In the genomic region with DNA sequence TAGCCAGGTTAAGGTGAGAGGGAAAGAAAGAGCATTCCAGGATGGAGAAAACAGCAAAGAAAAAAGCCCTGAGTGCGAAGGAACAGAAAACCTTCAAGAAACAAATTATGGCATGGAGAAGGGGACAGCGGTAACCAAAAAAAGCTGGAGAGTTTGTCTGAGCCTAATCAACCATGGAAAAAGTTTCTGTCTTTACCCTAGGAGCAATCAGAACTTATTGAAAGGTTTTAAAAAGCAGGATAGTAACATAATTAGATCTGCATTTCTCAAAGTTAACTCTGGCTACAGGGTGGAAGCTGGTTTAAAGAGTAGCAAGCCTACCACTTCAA, we compare ENCODE assay signal across 12 cellular contexts. TPM values are rescaled to one million over a fixed set of nuclear protein-coding genes. Genes with fewer than 3 reads are reported as not detected.
DNase-seq lines count a peak whose midpoint lies in the region; ATAC-seq, FAIRE-seq and TF ChIP-seq lines count a peak whose summit lies in the region.
"Had no signal": no experiment of that assay in that cellular context is flagged by ENCODE, and none has a peak within 500 bp of the region (broad histone marks: within the 10 kb centered on the region; RNA-seq: fewer than 3 reads in every experiment).

No MANE protein-coding gene starts in this region.

- H3K4me1 ChIP-seq in HepG2 (ENCODE audit: insufficient read depth, low read length): peaks cover 82% of the 10 kb centered on the region
- peaks cover 0 to 10% (median 2%) of the 10 kb centered on the region in 4 donors for H3K4me1 ChIP-seq in right lobe of liver
- peaks cover 11% of the 10 kb centered on the region for H3K4me1 ChIP-seq in upper lobe of right lung
- peaks cover 7 to 9% of the 10 kb centered on the region in 2 donors for H3K4me1 ChIP-seq in naive thymus-derived CD4-positive, alpha-beta T cell (ENCODE audit: control insufficient read depth in 2 of 2, insufficient read depth in 2 of 2, low read length in 2 of 2)

- intact Hi-C loops in HepG2 (cut with micrococcal nuclease; ENCODE audit: unreplicated experiment): loop anchor here (1.0 to 10.0 kb wide), 4 partner anchors 70 to 476 kb away; no protein-coding TSS in a partner anchor
- intact Hi-C loops in right lobe of liver (cut with DNase I): no loop called here
- intact Hi-C loops in activated B cell treated with CpG ODN at 0.5 μM for 24 hours (cut with micrococcal nuclease): loop anchor here (1.0 to 5.0 kb wide), 6 partner anchors 93 to 569 kb away; a partner anchor contains a TSS
- intact Hi-C loops in upper lobe of right lung (cut with DNase I): no loop called here
- intact Hi-C loops in naive thymus-derived CD4-positive, alpha-beta T cell (cut with micrococcal nuclease): loop anchor here (1.0 to 10.0 kb wide), 5 partner anchors 286 to 947 kb away; a partner anchor contains a TSS

- H3K9me3 Mint-ChIP-seq in activated B cell treated with CpG ODN at 0.5 μM for 24 hours (no peaks in the 10 kb centered on the region), neural crest cell (no peaks in the 10 kb centered on the region)
- H3K9me3 Mint-ChIP-seq in naive thymus-derived CD4-positive, alpha-beta T cell: no peaks in the 10 kb centered on the region

- H3K4me1 Mint-ChIP-seq in activated B cell treated with CpG ODN at 0.5 μM for 24 hours (peaks cover 26% of the 10 kb centered on the region), neural crest cell (peaks cover 46% of the 10 kb centered on the region)
- peaks cover 6 to 30% (median 22%) of the 10 kb centered on the region in 7 donors for H3K4me1 Mint-ChIP-seq in naive thymus-derived CD4-positive, alpha-beta T cell

- H3K27me3 ChIP-seq in HepG2 (ENCODE audit: control insufficient read depth in 1 of 2, insufficient read depth in 2 of 2, low read length in 2 of 2) (no peaks in the 10 kb centered on the region), right lobe of liver (no peaks in the 10 kb centered on the region), upper lobe of right lung (no peaks in the 10 kb centered on the region)
- no peaks in the 10 kb centered on the region for H3K27me3 ChIP-seq in naive thymus-derived CD4-positive, alpha-beta T cell (ENCODE audit: control insufficient read depth in 2 of 2, insufficient read depth in 2 of 2, low read length in 2 of 2)
- H3K27me3 ChIP-seq: MG63 had no signal

- H3K36me3 ChIP-seq in HepG2 (replicated peaks in 1 of 2; ENCODE audit: control insufficient read depth in 1 of 2, insufficient read depth in 2 of 2, low read length in 2 of 2) (no peaks in the 10 kb centered on the region), right lobe of liver (no peaks in the 10 kb centered on the region), upper lobe of right lung (no peaks in the 10 kb centered on the region)
- no peaks in the 10 kb centered on the region for H3K36me3 ChIP-seq in naive thymus-derived CD4-positive, alpha-beta T cell (ENCODE audit: control insufficient read depth in 2 of 3, insufficient read depth in 3 of 3, low read length in 3 of 3)
- H3K36me3 ChIP-seq: MG63 had no signal

- H3K9me3 ChIP-seq in HepG2 (ENCODE audit: low read length): no peaks in the 10 kb centered on the region
- no peaks in the 10 kb centered on the region for H3K9me3 ChIP-seq in right lobe of liver
- no peaks in the 10 kb centered on the region for H3K9me3 ChIP-seq in upper lobe of right lung
- no peaks in the 10 kb centered on the region for H3K9me3 ChIP-seq in naive thymus-derived CD4-positive, alpha-beta T cell (ENCODE audit: control insufficient read depth in 2 of 3, low read length in 3 of 3)
- H3K9me3 ChIP-seq: MG63 had no signal

- DNase-seq in HepG2 (ENCODE audit: low spot score): no peak
- DNase-seq in right lobe of liver: no peak
- no peak for DNase-seq in activated B cell treated with CpG ODN at 0.5 μM for 24 hours
- no peak for DNase-seq in neural crest cell (ENCODE audit: low read depth, low spot score)
- DNase-seq in upper lobe of right lung: no peak
- no peak for DNase-seq in RKO (ENCODE audit: low spot score)
- DNase-seq in naive thymus-derived CD4-positive, alpha-beta T cell: no peak
- DNase-seq: NCI-H1417 treated with DMSO at 0.1 percent for 48 hours had no signal

- in situ Hi-C loops in HepG2 (cut with HindIII; ENCODE audit: extremely low pct_ligation_motif_present, low pct_unique_long_range_greater_than_20kb): loop anchor here (5.0 to 10.0 kb wide), 3 partner anchors 192 to 466 kb away; a partner anchor contains a TSS

- H3K27ac Mint-ChIP-seq in activated B cell treated with CpG ODN at 0.5 μM for 24 hours (peak overlapping the region; percentile 44), neural crest cell (ENCODE audit: unreplicated experiment) (no peak overlapping the region)
- peak overlapping the region in 2 of 9 donors; percentile 28 to 40 for H3K27ac Mint-ChIP-seq in naive thymus-derived CD4-positive, alpha-beta T cell

- no peak for FAIRE-seq in HepG2 (lab: Jason Lieb, UNC)

- 59% methylated on average over 2 of the region's 2 CpGs for WGBS in HepG2 (ENCODE audit: low lambda C conversion rate)
- 52% methylated on average over 2 of the region's 2 CpGs for WGBS in right lobe of liver (ENCODE audit: insufficient coverage, low coverage, low lambda C conversion rate, missing lambda C conversion rate)

- no peak overlapping the region for H3K4me3 Mint-ChIP-seq in activated B cell treated with CpG ODN at 0.5 μM for 24 hours
- H3K4me3 Mint-ChIP-seq in neural crest cell: peak overlapping the region; percentile 86
- H3K4me3 Mint-ChIP-seq in naive thymus-derived CD4-positive, alpha-beta T cell: peak overlapping the region in 3 of 10 donors; percentile 5 to 26 (median 16)

- no peak for TF ChIP-seq RAD21 in HepG2 (CRISPR knock-in tag; IDR thresholded peaks at IDR 0.05)

- CTCF ChIA-PET in HepG2 (lab: Yijun Ruan, JAX; ENCODE audit: low intra/inter-chr PET ratio, low total read pairs): interaction anchor here (0.7 to 1.9 kb wide), 4 partner anchors 236 to 289 kb away, joined by 3 to 24 read pairs (median 12); a partner anchor contains a TSS
- CTCF ChIA-PET in activated B cell treated with CpG ODN at 0.5 μM for 24 hours (lab: Charles Lee): interaction anchor here (0.7 to 8.1 kb wide), 10 partner anchors 57 to 571 kb away, joined by 3 to 227 read pairs (median 4); a partner anchor contains a TSS
- CTCF ChIA-PET in naive thymus-derived CD4-positive, alpha-beta T cell (lab: Charles Lee): interaction anchor here (0.6 to 11.7 kb wide), 8 partner anchors 40 to 636 kb away, joined by 3 to 255 read pairs (median 4); a partner anchor contains a TSS

- H3K4me2 ChIP-seq in HepG2 (ENCODE audit: low read depth, low read length): peak overlapping the region; percentile 18; the same call in 1 of the 2 replicates
- H3K4me2 ChIP-seq: PC-9 had no signal

- H2AFZ ChIP-seq in HepG2 (ENCODE audit: low read length): no peak overlapping the region
- H2AFZ ChIP-seq: PC-9 had no signal

- peaks cover 2% of the 10 kb centered on the region for H3K36me3 Mint-ChIP-seq in activated B cell treated with CpG ODN at 0.5 μM for 24 hours (ENCODE audit: low read depth)
- no peaks in the 10 kb centered on the region for H3K36me3 Mint-ChIP-seq in neural crest cell (ENCODE audit: low read depth)
- no peaks in the 10 kb centered on the region for H3K36me3 Mint-ChIP-seq in naive thymus-derived CD4-positive, alpha-beta T cell

- BruUV-seq in HepG2 (replicated peaks; lab: Mats Ljungman, UMichigan): no TSS peak

- H3K79me2 ChIP-seq in HepG2 (ENCODE audit: insufficient read depth, low read length): no peaks in the 10 kb centered on the region

- no peak overlapping the region for H3K4me3 ChIP-seq in HepG2 (replicated peaks in 1 of 3; ENCODE audit: insufficient read depth in 1 of 3, low read depth in 2 of 3, low read length in 3 of 3)
- H3K4me3 ChIP-seq in right lobe of liver: no peak overlapping the region
- H3K4me3 ChIP-seq in upper lobe of right lung: no peak overlapping the region
- no peak overlapping the region for H3K4me3 ChIP-seq in naive thymus-derived CD4-positive, alpha-beta T cell (ENCODE audit: low read length)
- H3K4me3 ChIP-seq: MG63, PC-9 had no signal

- no peaks in the 10 kb centered on the region for H4K20me1 ChIP-seq in HepG2 (ENCODE audit: insufficient read depth, low read length)

- TF ChIP-seq EP300 in HepG2 (IDR thresholded peaks at IDR 0.05; ENCODE audit: low read depth in 2 of 2, low read length in 2 of 2) (no peak), HepG2 (CRISPR knock-in tag; IDR thresholded peaks at IDR 0.05; ENCODE audit: borderline replicate concordance) (no peak)

- TF ChIP-seq POLR2A in HepG2 (IDR thresholded peaks at IDR 0.05; ENCODE audit: insufficient read depth in 1 of 2, low read depth in 2 of 2, low read length in 2 of 2): no peak
- no peak for TF ChIP-seq POLR2A in right lobe of liver (IDR thresholded peaks at IDR 0.05)

- no peak overlapping the region for H3K27ac ChIP-seq in HepG2 (ENCODE audit: extremely low read length, insufficient read depth, low read length)
- no peak overlapping the region for H3K27ac ChIP-seq in right lobe of liver
- no peak overlapping the region for H3K27ac ChIP-seq in upper lobe of right lung
- H3K27ac ChIP-seq in naive thymus-derived CD4-positive, alpha-beta T cell (ENCODE audit: low read depth, low read length): no peak overlapping the region
- H3K27ac ChIP-seq: PC-9, RWPE1 had no signal

- TF ChIP-seq CTCF in HepG2 (CRISPR knock-in tag; IDR thresholded peaks at IDR 0.05) (no peak), right lobe of liver (IDR thresholded peaks at IDR 0.05) (no peak), activated B cell treated with CpG ODN at 0.5 μM for 24 hours (IDR thresholded peaks at IDR 0.05) (no peak), neural crest cell (conservative IDR thresholded peaks at IDR 0.05) (no peak), upper lobe of right lung (IDR thresholded peaks at IDR 0.05) (no peak)

- H3K27me3 Mint-ChIP-seq in activated B cell treated with CpG ODN at 0.5 μM for 24 hours (no peaks in the 10 kb centered on the region), neural crest cell (ENCODE audit: low read depth) (no peaks in the 10 kb centered on the region)
- H3K27me3 Mint-ChIP-seq in naive thymus-derived CD4-positive, alpha-beta T cell: no peaks in the 10 kb centered on the region

- H3K9ac ChIP-seq in HepG2 (ENCODE audit: insufficient read depth, low read depth, low read length): no peak overlapping the region

- no peak for ATAC-seq in HepG2
- no peak for ATAC-seq in right lobe of liver
- ATAC-seq in activated B cell treated with CpG ODN at 0.5 μM for 24 hours (ENCODE audit: low read depth): no peak
- ATAC-seq in upper lobe of right lung: no peak
- ATAC-seq in GM18511 (IDR thresholded peaks at IDR 0.05; ENCODE audit: unreplicated experiment): no peak
- ATAC-seq in naive thymus-derived CD4-positive, alpha-beta T cell: no peak

- POLR2A ChIA-PET in HepG2 (lab: Yijun Ruan, JAX): interaction anchor here (10.2 kb wide), 1 partner anchor 286 kb away, joined by 231 read pairs; a partner anchor contains a TSS
- POLR2A ChIA-PET in activated B cell treated with CpG ODN at 0.5 μM for 24 hours (lab: Charles Lee): interaction anchor here (1.0 to 4.8 kb wide), 7 partner anchors 39 to 571 kb away, joined by 3 to 156 read pairs (median 4); a partner anchor contains a TSS
- POLR2A ChIA-PET in naive thymus-derived CD4-positive, alpha-beta T cell (lab: Charles Lee): interaction anchor here (0.7 to 8.4 kb wide), 2 partner anchors 287 to 526 kb away, joined by 3 to 126 read pairs; a partner anchor contains a TSS

RNA-seq across cellular contexts. Expression of a gene that starts 26.1 kb away (rescaled TPM):
- total RNA-seq in HepG2 (2016; rRNA removed; fragmentation: Illumina TruSeq; extraction: Trizol) (not detected in 2 replicates), right lobe of liver (under 1 TPM in 2 of 6 experiments, not detected in 4; 0.25 to 0.56 TPM), activated B cell treated with CpG ODN at 0.5 μM for 24 hours (3.7 and 4.3 TPM in 2 replicates), neural crest cell (10.6 and 11.6 TPM in 2 replicates), upper lobe of right lung (not detected)
- total RNA-seq in HepG2 (2016; cell fraction: cytosol; rRNA removed; fragmentation: Illumina TruSeq; extraction: Trizol; ENCODE audit: low read depth): not detected in 2 replicates
- not detected in 2 replicates for total RNA-seq in HepG2 (2016; cell fraction: insoluble cytoplasmic fraction; rRNA removed; fragmentation: Illumina TruSeq; extraction: Trizol)
- not detected in 2 replicates for total RNA-seq in HepG2 (2016; cell fraction: membrane; rRNA removed; fragmentation: Illumina TruSeq; extraction: Trizol)
- total RNA-seq in HepG2 (2016; cell fraction: nucleus; rRNA removed; fragmentation: Illumina TruSeq; extraction: Trizol): not detected in 2 replicates
- not detected in 2 replicates for polyA plus RNA-seq in HepG2 (2011; rRNA removed)
- polyA plus RNA-seq in HepG2 (2011; cell fraction: cytosol; rRNA removed): not detected in 2 replicates
- polyA plus RNA-seq in HepG2 (2011; cell fraction: nucleus; rRNA removed): not detected in 2 replicates
- polyA plus RNA-seq in HepG2 (2012): 0.08 TPM in 1 of 2 replicates, not detected in the other
- polyA plus RNA-seq in HepG2 (2016; cell fraction: cytosol; fragmentation: Illumina TruSeq; extraction: Trizol; ENCODE audit: low read depth): not detected in 2 replicates
- polyA plus RNA-seq in HepG2 (2016; cell fraction: insoluble cytoplasmic fraction; fragmentation: Illumina TruSeq; extraction: Trizol; ENCODE audit: low read depth): not detected in 2 replicates
- polyA plus RNA-seq in HepG2 (2016; cell fraction: membrane; fragmentation: Illumina TruSeq; extraction: Trizol; ENCODE audit: low read depth): not detected in 2 replicates
- polyA plus RNA-seq in HepG2 (2016; cell fraction: nucleus; fragmentation: Illumina TruSeq; extraction: Trizol; ENCODE audit: insufficient read depth, low read depth): not detected in 2 replicates
- polyA minus RNA-seq in HepG2 (2011; rRNA and poly(A)+ RNA removed; ENCODE audit: low replicate concordance): 24.3 TPM in 1 of 2 replicates, not detected in the other
- polyA minus RNA-seq in HepG2 (2011; cell fraction: cytosol; rRNA and poly(A)+ RNA removed): 0.40 TPM in 1 of 2 replicates, not detected in the other
- not detected in 2 replicates for polyA minus RNA-seq in HepG2 (2011; cell fraction: nucleus; rRNA and poly(A)+ RNA removed)
- 1 to 10 TPM in 1 of 5 experiments, under 1 TPM in 4; 0.32 to 6.7 (median 0.68) TPM for total RNA-seq in naive thymus-derived CD4-positive, alpha-beta T cell
- polyA plus RNA-seq in naive thymus-derived CD4-positive, alpha-beta T cell: 1 to 10 TPM in 1 of 2 donors, under 1 TPM in 1; 0.69 to 1.0 TPM

RNA-seq across cellular contexts. Expression of a gene that starts 39.3 kb away (rescaled TPM):
- total RNA-seq in HepG2 (2016; rRNA removed; fragmentation: Illumina TruSeq; extraction: Trizol) (17.4 and 19.0 TPM in 2 replicates), right lobe of liver (1 to 10 TPM; 3.2 to 7.7 (median 4.4) TPM), activated B cell treated with CpG ODN at 0.5 μM for 24 hours (24.6 and 25.3 TPM in 2 replicates), neural crest cell (26.7 and 28.8 TPM in 2 replicates), upper lobe of right lung (8.2 TPM)
- 6.1 and 6.9 TPM in 2 replicates for total RNA-seq in HepG2 (2016; cell fraction: cytosol; rRNA removed; fragmentation: Illumina TruSeq; extraction: Trizol; ENCODE audit: low read depth)
- 17.0 and 19.2 TPM in 2 replicates for total RNA-seq in HepG2 (2016; cell fraction: insoluble cytoplasmic fraction; rRNA removed; fragmentation: Illumina TruSeq; extraction: Trizol)
- total RNA-seq in HepG2 (2016; cell fraction: membrane; rRNA removed; fragmentation: Illumina TruSeq; extraction: Trizol): 9.4 and 11.7 TPM in 2 replicates
- total RNA-seq in HepG2 (2016; cell fraction: nucleus; rRNA removed; fragmentation: Illumina TruSeq; extraction: Trizol): 18.1 and 21.7 TPM in 2 replicates
- polyA plus RNA-seq in HepG2 (2011; rRNA removed): 12.1 and 14.1 TPM in 2 replicates
- polyA plus RNA-seq in HepG2 (2011; cell fraction: cytosol; rRNA removed): 13.3 and 16.7 TPM in 2 replicates
- polyA plus RNA-seq in HepG2 (2011; cell fraction: nucleus; rRNA removed): 24.4 and 29.6 TPM in 2 replicates
- 5.6 and 7.9 TPM in 2 replicates for polyA plus RNA-seq in HepG2 (2012)
- 4.9 and 6.0 TPM in 2 replicates for polyA plus RNA-seq in HepG2 (2016; cell fraction: cytosol; fragmentation: Illumina TruSeq; extraction: Trizol; ENCODE audit: low read depth)
- polyA plus RNA-seq in HepG2 (2016; cell fraction: insoluble cytoplasmic fraction; fragmentation: Illumina TruSeq; extraction: Trizol; ENCODE audit: low read depth): 17.2 and 18.2 TPM in 2 replicates
- 7.3 and 8.1 TPM in 2 replicates for polyA plus RNA-seq in HepG2 (2016; cell fraction: membrane; fragmentation: Illumina TruSeq; extraction: Trizol; ENCODE audit: low read depth)
- 21.5 and 25.2 TPM in 2 replicates for polyA plus RNA-seq in HepG2 (2016; cell fraction: nucleus; fragmentation: Illumina TruSeq; extraction: Trizol; ENCODE audit: insufficient read depth, low read depth)
- polyA minus RNA-seq in HepG2 (2011; rRNA and poly(A)+ RNA removed; ENCODE audit: low replicate concordance): 26.7 and 78.7 TPM in 2 replicates
- 6.8 and 11.4 TPM in 2 replicates for polyA minus RNA-seq in HepG2 (2011; cell fraction: cytosol; rRNA and poly(A)+ RNA removed)
- 35.4 and 43.5 TPM in 2 replicates for polyA minus RNA-seq in HepG2 (2011; cell fraction: nucleus; rRNA and poly(A)+ RNA removed)
- total RNA-seq in naive thymus-derived CD4-positive, alpha-beta T cell: 10 to 100 TPM; 20.6 to 53.3 (median 25.7) TPM
- polyA plus RNA-seq in naive thymus-derived CD4-positive, alpha-beta T cell: 10 to 100 TPM; 16.7 to 20.5 TPM

RNA-seq across cellular contexts. Expression of a gene that starts 39.6 kb away (rescaled TPM):
- total RNA-seq in HepG2 (2016; rRNA removed; fragmentation: Illumina TruSeq; extraction: Trizol): 12.7 and 17.1 TPM in 2 replicates
- 8.3 and 9.6 TPM in 2 replicates for total RNA-seq in HepG2 (2016; cell fraction: cytosol; rRNA removed; fragmentation: Illumina TruSeq; extraction: Trizol; ENCODE audit: low read depth)
- total RNA-seq in HepG2 (2016; cell fraction: insoluble cytoplasmic fraction; rRNA removed; fragmentation: Illumina TruSeq; extraction: Trizol): 11.8 and 17.5 TPM in 2 replicates
- total RNA-seq in HepG2 (2016; cell fraction: membrane; rRNA removed; fragmentation: Illumina TruSeq; extraction: Trizol): 13.2 and 14.1 TPM in 2 replicates
- total RNA-seq in HepG2 (2016; cell fraction: nucleus; rRNA removed; fragmentation: Illumina TruSeq; extraction: Trizol): 19.6 and 22.4 TPM in 2 replicates
- polyA plus RNA-seq in HepG2 (2011; rRNA removed): 16.3 and 19.4 TPM in 2 replicates
- polyA plus RNA-seq in HepG2 (2011; cell fraction: cytosol; rRNA removed): 7.9 and 12.7 TPM in 2 replicates
- 82.7 and 96.2 TPM in 2 replicates for polyA plus RNA-seq in HepG2 (2011; cell fraction: nucleus; rRNA removed)
- polyA plus RNA-seq in HepG2 (2012): 11.1 and 12.0 TPM in 2 replicates
- 5.6 and 7.1 TPM in 2 replicates for polyA plus RNA-seq in HepG2 (2016; cell fraction: cytosol; fragmentation: Illumina TruSeq; extraction: Trizol; ENCODE audit: low read depth)
- polyA plus RNA-seq in HepG2 (2016; cell fraction: insoluble cytoplasmic fraction; fragmentation: Illumina TruSeq; extraction: Trizol; ENCODE audit: low read depth): 11.6 and 12.8 TPM in 2 replicates
- polyA plus RNA-seq in HepG2 (2016; cell fraction: membrane; fragmentation: Illumina TruSeq; extraction: Trizol; ENCODE audit: low read depth): 8.5 and 9.5 TPM in 2 replicates
- 58.3 and 64.2 TPM in 2 replicates for polyA plus RNA-seq in HepG2 (2016; cell fraction: nucleus; fragmentation: Illumina TruSeq; extraction: Trizol; ENCODE audit: insufficient read depth, low read depth)
- 19.2 and 21.3 TPM in 2 replicates for polyA minus RNA-seq in HepG2 (2011; rRNA and poly(A)+ RNA removed; ENCODE audit: low replicate concordance)
- 4.2 and 4.7 TPM in 2 replicates for polyA minus RNA-seq in HepG2 (2011; cell fraction: cytosol; rRNA and poly(A)+ RNA removed)
- polyA minus RNA-seq in HepG2 (2011; cell fraction: nucleus; rRNA and poly(A)+ RNA removed): 15.0 and 15.5 TPM in 2 replicates
- total RNA-seq in right lobe of liver: 10 to 100 TPM in 2 of 6 experiments, 1 to 10 TPM in 4; 7.2 to 11.9 (median 8.4) TPM
- total RNA-seq in activated B cell treated with CpG ODN at 0.5 μM for 24 hours: 61.0 and 63.0 TPM in 2 replicates
- total RNA-seq in neural crest cell: 61.9 and 68.2 TPM in 2 replicates
- total RNA-seq in upper lobe of right lung: 20.3 TPM
- total RNA-seq in naive thymus-derived CD4-positive, alpha-beta T cell: 10 to 100 TPM; 56.7 to 85.4 (median 67.7) TPM
- polyA plus RNA-seq in naive thymus-derived CD4-positive, alpha-beta T cell: 10 to 100 TPM; 17.7 to 31.5 TPM

Comparison
In these comparisons a context has a peak if more than half of its experiments do, and no peak if none do; other contexts are left out.
1. intact Hi-C loops: an anchor here in HepG2 (1.0 to 10.0 kb wide), activated B cell treated with CpG ODN at 0.5 μM for 24 hours (1.0 to 5.0 kb wide) and naive thymus-derived CD4-positive, alpha-beta T cell (1.0 to 10.0 kb wide); none called in right lobe of liver and upper lobe of right lung.